In the genomic region with DNA sequence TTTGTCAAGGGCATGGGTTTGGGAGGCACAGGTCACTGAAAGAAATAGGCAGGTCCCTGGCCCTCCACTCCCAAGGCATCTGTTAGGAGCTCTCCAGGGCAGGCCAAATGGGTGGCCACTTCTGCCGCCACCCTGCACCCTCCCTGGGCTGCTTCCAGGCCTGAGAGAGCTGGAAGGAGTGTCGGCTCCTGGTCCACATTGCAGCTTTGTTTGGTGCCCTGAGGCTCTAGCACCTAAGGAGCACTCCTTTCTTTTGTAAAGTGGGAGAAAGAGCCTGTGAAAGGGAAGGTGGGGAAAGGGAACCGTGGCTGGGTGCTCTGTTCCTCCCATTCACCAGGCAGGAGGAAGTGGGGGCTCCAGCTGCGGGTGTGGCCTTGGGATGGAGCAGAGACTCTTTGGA, we compare ENCODE assay signal across 22 cellular contexts. TPM values are rescaled to one million over a fixed set of nuclear protein-coding genes. Genes with fewer than 3 reads are reported as not detected.
DNase-seq lines count a peak whose midpoint lies in the region; ATAC-seq, FAIRE-seq and TF ChIP-seq lines count a peak whose summit lies in the region.
"Had no signal": no experiment of that assay in that cellular context is flagged by ENCODE, and none has a peak within 500 bp of the region (broad histone marks: within the 10 kb centered on the region; RNA-seq: fewer than 3 reads in every experiment).

No MANE protein-coding gene starts in this region.

- CTCF ChIA-PET in H1 (lab: Charles Lee; ENCODE audit: partially characterized antibody) = interaction anchor here (0.7 to 2.7 kb wide), 10 partner anchors 11 to 480 kb away, joined by 3 to 17 read pairs (median 3); partner anchors contain the start of gene FGF4

- H3K4me1 ChIP-seq in GM23338 (ENCODE audit: insufficient read depth) (no peaks in the 10 kb centered on the region; the same call in 1 of the 2 replicates), H1 (replicated peaks in 1 of 4; ENCODE audit: control insufficient read depth in 3 of 4, insufficient read depth in 4 of 4, low read length in 3 of 4) (peaks cover 0 to 11% (median 2%) of the 10 kb centered on the region in 4 experiments; a peak in 2 of 7 replicates), neuronal stem cell (ENCODE audit: control insufficient read depth in 2 of 2, insufficient read depth in 1 of 2, low read depth in 1 of 2, low read length in 2 of 2) (peaks cover 0 to 4% of the 10 kb centered on the region in 2 donors), mucosa of descending colon (ENCODE audit: low read depth) (no peaks in the 10 kb centered on the region)
- H3K4me1 ChIP-seq: Caco-2, HAP-1 had no signal

- H3K27me3 ChIP-seq in GM23338 (ENCODE audit: insufficient read depth) = no peaks in the 10 kb centered on the region
- no peaks in the 10 kb centered on the region for H3K27me3 ChIP-seq in H1 (replicated peaks in 1 of 4; ENCODE audit: control insufficient read depth in 3 of 4, extremely low read depth in 1 of 4, insufficient read depth in 3 of 4, low read length in 3 of 4)
- H3K27me3 ChIP-seq in neuronal stem cell (ENCODE audit: control insufficient read depth in 3 of 3, insufficient read depth in 3 of 3, low read depth in 1 of 3, low read length in 3 of 3) = peaks cover 0 to 24% (median 2%) of the 10 kb centered on the region in 3 experiments

- H3K9me3 Mint-ChIP-seq in GM23338 = no peaks in the 10 kb centered on the region
- H3K9me3 Mint-ChIP-seq: CD8-positive, alpha-beta T cell; HFFc6 had no signal

- H3K23me2 ChIP-seq in H1 (ENCODE audit: low read depth, low read length) = no peaks in the 10 kb centered on the region

- H4K20me1 ChIP-seq in GM23338 (replicated peaks; ENCODE audit: insufficient read depth) (no peaks in the 10 kb centered on the region), H1 (replicated peaks in 1 of 2; ENCODE audit: control insufficient read depth in 1 of 2, insufficient read depth in 2 of 2, low read length in 2 of 2) (no peaks in the 10 kb centered on the region)

- H4K5ac ChIP-seq in H1 (ENCODE audit: insufficient read length, low read depth, low read length) = no peak overlapping the region

- no peaks in the 10 kb centered on the region for H3K36me3 ChIP-seq in GM23338 (ENCODE audit: insufficient read depth)
- no peaks in the 10 kb centered on the region for H3K36me3 ChIP-seq in H1 (ENCODE audit: control insufficient read depth in 2 of 4, insufficient read depth in 4 of 4, low read length in 3 of 4)
- H3K36me3 ChIP-seq in neuronal stem cell (replicated peaks in 1 of 2; ENCODE audit: control insufficient read depth in 2 of 2, insufficient read depth in 2 of 2, low read length in 2 of 2) = no peaks in the 10 kb centered on the region
- no peaks in the 10 kb centered on the region for H3K36me3 ChIP-seq in mucosa of descending colon (ENCODE audit: low read depth)
- H3K36me3 ChIP-seq: HAP-1 had no signal

- H3K79me2 ChIP-seq in GM23338 (replicated peaks; ENCODE audit: insufficient read depth) (no peaks in the 10 kb centered on the region), H1 (ENCODE audit: control insufficient read depth in 1 of 2, insufficient read depth in 2 of 2, low read length in 2 of 2) (no peaks in the 10 kb centered on the region)

- H3K79me1 ChIP-seq in H1 (ENCODE audit: low read depth, low read length) (no peaks in the 10 kb centered on the region), neuronal stem cell (ENCODE audit: low read depth, low read length) (peaks cover 2% of the 10 kb centered on the region)

- no peak overlapping the region for H4K91ac ChIP-seq in H1 (replicated peaks; ENCODE audit: insufficient read length, low read length)
- no peak overlapping the region for H4K91ac ChIP-seq in neuronal stem cell (ENCODE audit: low read depth, low read length, poor library complexity)

- TF ChIP-seq CTCF in GM23338 (conservative IDR thresholded peaks at IDR 0.05; ENCODE audit: low read depth in 2 of 2) (no peak), H1 (IDR thresholded peaks at IDR 0.05; ENCODE audit: control extremely low read depth in 1 of 3, insufficient read depth in 1 of 3, low read depth in 1 of 3, low read length in 3 of 3) (no peak), mucosa of descending colon (IDR thresholded peaks at IDR 0.05) (no peak)

- no peak for TF ChIP-seq RAD21 in H1 (IDR thresholded peaks at IDR 0.05 in 1 of 2, conservative IDR thresholded peaks at IDR 0.05 in 1 of 2; ENCODE audit: low read depth in 2 of 2, low read length in 2 of 2)

- H2BK12ac ChIP-seq in H1 (ENCODE audit: low read depth, low read length) (peak overlapping the region; percentile 1; the same call in 1 of the 2 replicates), neuronal stem cell (ENCODE audit: low read length) (no peak overlapping the region)

- H3K27me3 Mint-ChIP-seq in GM23338 (ENCODE audit: insufficient read depth, low read depth, poor library complexity) = peaks cover 4% of the 10 kb centered on the region

- H3K14ac ChIP-seq in H1 (ENCODE audit: insufficient read length) (no peak overlapping the region), neuronal stem cell (ENCODE audit: low read length) (no peak overlapping the region)

- no peak overlapping the region for H3K27ac Mint-ChIP-seq in GM23338
- H3K27ac Mint-ChIP-seq: CD4-positive, CD25-positive, alpha-beta regulatory T cell; CD8-positive, alpha-beta T cell; HFFc6 had no signal

- H2AFZ ChIP-seq in GM23338 = peak overlapping the region; percentile 72; the same call in 1 of the 2 replicates
- no peak overlapping the region for H2AFZ ChIP-seq in H1 (ENCODE audit: low read length)
- no peak overlapping the region for H2AFZ ChIP-seq in neuronal stem cell (ENCODE audit: low read length)

- no peak for TF ChIP-seq EP300 in H1 (IDR thresholded peaks at IDR 0.05; ENCODE audit: borderline replicate concordance in 1 of 2, low read depth in 2 of 2, low read length in 2 of 2)

- no peaks in the 10 kb centered on the region for H3F3A ChIP-seq in GM23338 (replicated peaks; ENCODE audit: low read depth)

- no peak overlapping the region; a peak in 1 of 7 replicates for H3K9ac ChIP-seq in H1 (replicated peaks in 1 of 4; ENCODE audit: extremely low read depth in 1 of 4, low read depth in 3 of 4, low read length in 3 of 4)
- no peak overlapping the region for H3K9ac ChIP-seq in neuronal stem cell (ENCODE audit: low read depth, low read length, poor library complexity)

- H2BK5ac ChIP-seq in H1 (ENCODE audit: low read depth, low read length) = no peak overlapping the region; the same call in 1 of the 2 replicates
- no peak overlapping the region for H2BK5ac ChIP-seq in neuronal stem cell (ENCODE audit: low read length)

- H4K8ac ChIP-seq in H1 (ENCODE audit: extremely low read depth, insufficient read depth, low read length) (no peak overlapping the region), neuronal stem cell (ENCODE audit: low read depth, low read length) (no peak overlapping the region)

- no peak overlapping the region for H3K4ac ChIP-seq in H1 (replicated peaks; ENCODE audit: insufficient read length, low read depth, low read length)
- peak overlapping the region; percentile 53 for H3K4ac ChIP-seq in neuronal stem cell (ENCODE audit: low read length)

- H3K4me1 Mint-ChIP-seq in GM23338 = peaks cover 3% of the 10 kb centered on the region
- H3K4me1 Mint-ChIP-seq: CD4-positive, CD25-positive, alpha-beta regulatory T cell had no signal

- H3K23ac ChIP-seq in H1 (ENCODE audit: insufficient read length) (no peak overlapping the region), neuronal stem cell (ENCODE audit: low read depth, low read length, poor library complexity) (peak overlapping the region; percentile 91)

- POLR2A ChIA-PET in H1 (lab: Charles Lee; ENCODE audit: partially characterized antibody) = interaction anchor here (1.1 to 1.5 kb wide), 2 partner anchors 12 to 78 kb away, joined by 3 to 5 read pairs; no protein-coding TSS in a partner anchor

- H3K9me3 ChIP-seq in H1 (ENCODE audit: insufficient read depth in 2 of 2, low read depth in 1 of 2, low read length in 1 of 2) (no peaks in the 10 kb centered on the region), neuronal stem cell (replicated peaks in 1 of 2; ENCODE audit: control insufficient read depth in 2 of 2, insufficient read depth in 1 of 2, low read depth in 1 of 2, low read length in 2 of 2) (no peaks in the 10 kb centered on the region), mucosa of descending colon (no peaks in the 10 kb centered on the region)
- H3K9me3 ChIP-seq: Caco-2, HAP-1 had no signal

- no peak overlapping the region for H2BK20ac ChIP-seq in H1 (ENCODE audit: low read length)

- WGBS in H1 (ENCODE audit: extremely low coverage in 1 of 2, insufficient coverage in 1 of 2, insufficient read length in 1 of 2, insufficient replicate concordance in 2 of 2, low coverage in 1 of 2, low lambda C conversion rate in 2 of 2, missing lambda C conversion rate in 1 of 2), 2 experiments = 70% methylated on average over 4 of the region's 4 CpGs; no CpG with 5 or more reads in 1 of the 2 experiments
- WGBS in neuronal stem cell (ENCODE audit: extremely low coverage in 2 of 2, insufficient read length in 2 of 2, insufficient replicate concordance in 1 of 2), 2 donors = no CpG with 5 or more reads among the region's 4 CpGs

- H2AK5ac ChIP-seq in H1 (ENCODE audit: low read depth, low read length) (no peak overlapping the region), neuronal stem cell (ENCODE audit: low read depth, low read length) (peak overlapping the region; percentile 53)

- no peak for DNase-seq in GM23338 (ENCODE audit: low spot score)
- DNase-seq in H1 (ENCODE audit: low read depth in 1 of 2, low spot score in 2 of 2) = no peak
- DNase-seq in neuronal stem cell (ENCODE audit: low spot score) = no peak
- no peak for DNase-seq in GM19239 (ENCODE audit: insufficient read length, low spot score)
- DNase-seq in mucosa of descending colon = no peak
- DNase-seq: C1 segment of cervical spinal cord; Caco-2; CD4-positive, CD25-positive, alpha-beta regulatory T cell; CD8-positive, alpha-beta T cell; DMS79; EL; GF-D8; HFFc6 had no signal

- H2BK15ac ChIP-seq in H1 (ENCODE audit: low read length) = no peak overlapping the region; the same call in 1 of the 2 replicates
- H2BK15ac ChIP-seq in neuronal stem cell (ENCODE audit: low read length) = peak overlapping the region; percentile 43

- intact Hi-C loops in mucosa of descending colon (cut with DNase I, micrococcal nuclease) = no loop called here

- FAIRE-seq in H1 (lab: Jason Lieb, UNC) = no peak
- FAIRE-seq in GM19239 (lab: Jason Lieb, UNC) = no peak
- FAIRE-seq: GM12891, GM18507 had no signal

- H3K56ac ChIP-seq in H1 (replicated peaks; ENCODE audit: insufficient read length, low read depth, low read length) = no peak overlapping the region

- H3K4me2 ChIP-seq in GM23338 (no peak overlapping the region), H1 (ENCODE audit: insufficient read depth in 1 of 2, low read depth in 2 of 2, low read length in 2 of 2) (no peak overlapping the region; a peak in 1 of 4 replicates), neuronal stem cell (ENCODE audit: insufficient read depth, low read length, poor library complexity, severe bottlenecking) (no peak overlapping the region)

- H3K4me3 ChIP-seq in GM23338 (no peak overlapping the region), H1 (ENCODE audit: extremely low read depth in 1 of 4, insufficient read depth in 2 of 4, low read depth in 3 of 4, low read length in 4 of 4) (no peak overlapping the region), neuronal stem cell (ENCODE audit: low read length in 2 of 2) (no peak overlapping the region), mucosa of descending colon (no peak overlapping the region)
- H3K4me3 ChIP-seq: HAP-1 had no signal

- H3K27ac ChIP-seq in GM23338 (ENCODE audit: low read depth) = no peak overlapping the region
- no peak overlapping the region for H3K27ac ChIP-seq in H1 (ENCODE audit: low read depth, low read length)
- H3K27ac ChIP-seq in neuronal stem cell (replicated peaks; ENCODE audit: low read length) = no peak overlapping the region

- no peak overlapping the region for H3K4me3 Mint-ChIP-seq in GM23338
- H3K4me3 Mint-ChIP-seq: CD4-positive, CD25-positive, alpha-beta regulatory T cell; CD8-positive, alpha-beta T cell; HFFc6 had no signal

- H2BK120ac ChIP-seq in H1 (replicated peaks; ENCODE audit: low read depth, low read length) = no peak overlapping the region
- no peak overlapping the region for H2BK120ac ChIP-seq in neuronal stem cell (ENCODE audit: low read depth, low read length)

- TF ChIP-seq POLR2A in H1 (IDR thresholded peaks at IDR 0.05; ENCODE audit: control extremely low read depth in 1 of 2, low read depth in 2 of 2, low read length in 2 of 2) = no peak

- peak; percentile 90 for ATAC-seq in GM23338
- no peak for ATAC-seq in mucosa of descending colon
- ATAC-seq in esophagus mucosa = no peak
- ATAC-seq: CD8-positive, alpha-beta T cell had no signal

- H3K18ac ChIP-seq in H1 (ENCODE audit: extremely low read depth, low read length) (no peak overlapping the region; the same call in 1 of the 2 replicates), neuronal stem cell (ENCODE audit: low read length) (no peak overlapping the region)

- H3K36me3 Mint-ChIP-seq in GM23338 (ENCODE audit: low read depth) = no peaks in the 10 kb centered on the region
- H3K36me3 Mint-ChIP-seq: CD4-positive, CD25-positive, alpha-beta regulatory T cell; CD8-positive, alpha-beta T cell had no signal

- no peaks in the 10 kb centered on the region for H3K9me2 ChIP-seq in GM23338 (ENCODE audit: insufficient read depth)

RNA-seq across cellular contexts. Expression of gene FGF4, which starts 12.3 kb away (rescaled TPM):
- total RNA-seq in GM23338 (2014; rRNA removed; shearing (Covaris generic)) = 9.2 and 13.1 TPM in 2 replicates
- polyA plus RNA-seq in GM23338 (2016; fragmentation: Nextera tagmentation; extraction: Ambion mirVana) (4.1 and 4.8 TPM in 2 replicates), H1 (2011; rRNA removed) (0.57 and 1.3 TPM in 2 replicates)
- 2.0 TPM in 2 replicates for total RNA-seq in H1 (2021; fragmentation: NEBNext Ultra II Directional; extraction: Animal tissue kit (Norgen Biotek cat#: 25700))
- 0.93 TPM for polyA plus RNA-seq in H1 (2011; cell fraction: cytosol; rRNA removed)
- polyA plus RNA-seq in H1 (2011; cell fraction: nucleus; rRNA removed) = 0.84 TPM
- polyA plus RNA-seq in H1 (2012, experiment 1 of 2) = 0.17 to 0.68 TPM (median 0.49 TPM) in 4 replicates
- polyA plus RNA-seq in H1 (2012, experiment 2 of 2) = 0.14 TPM
- polyA plus RNA-seq in H1 (2013, experiment 1 of 2) = 1.5 TPM
- 1.8 TPM for polyA plus RNA-seq in H1 (2013, experiment 2 of 2)
- polyA minus RNA-seq in H1 (2011; rRNA and poly(A)+ RNA removed) = 0.15 and 0.69 TPM in 2 replicates
- 2.5 TPM for polyA minus RNA-seq in H1 (2011; cell fraction: cytosol; rRNA and poly(A)+ RNA removed)
- polyA minus RNA-seq in H1 (2011; cell fraction: nucleus; rRNA and poly(A)+ RNA removed) = 2.4 TPM
- polyA plus RNA-seq in neuronal stem cell (2013, experiment 1 of 2) = 0.06 TPM
- polyA plus RNA-seq in neuronal stem cell (2013, experiment 2 of 2) = 0.06 TPM
- total RNA-seq in mucosa of descending colon (not detected), esophagus mucosa (not detected)
- total RNA-seq: A172; A673; Caco-2; CD4-positive, CD25-positive, alpha-beta regulatory T cell; CD8-positive, alpha-beta T cell; G401; HFFc6 had no signal
- polyA plus RNA-seq: BJ; CD4-positive, CD25-positive, alpha-beta regulatory T cell had no signal

RNA-seq across cellular contexts. Expression of gene FGF3, which starts 31.8 kb away (rescaled TPM):
- total RNA-seq in GM23338 (2014; rRNA removed; shearing (Covaris generic)) = 1.2 TPM in 1 of 2 replicates, not detected in the other
- polyA plus RNA-seq in GM23338 (2016; fragmentation: Nextera tagmentation; extraction: Ambion mirVana) (not detected in 2 replicates), H1 (2011; rRNA removed) (0.19 TPM in 1 of 2 replicates, not detected in the other)
- not detected in 2 replicates for total RNA-seq in H1 (2021; fragmentation: NEBNext Ultra II Directional; extraction: Animal tissue kit (Norgen Biotek cat#: 25700))
- polyA plus RNA-seq in H1 (2011; cell fraction: cytosol; rRNA removed) = not detected
- not detected for polyA plus RNA-seq in H1 (2011; cell fraction: nucleus; rRNA removed)
- not detected in 4 replicates for polyA plus RNA-seq in H1 (2012, experiment 1 of 2)
- not detected for polyA plus RNA-seq in H1 (2012, experiment 2 of 2)
- 0.12 TPM for polyA plus RNA-seq in H1 (2013, experiment 1 of 2)
- polyA plus RNA-seq in H1 (2013, experiment 2 of 2) = 0.06 TPM
- not detected in 2 replicates for polyA minus RNA-seq in H1 (2011; rRNA and poly(A)+ RNA removed)
- polyA minus RNA-seq in H1 (2011; cell fraction: cytosol; rRNA and poly(A)+ RNA removed) = not detected
- not detected for polyA minus RNA-seq in H1 (2011; cell fraction: nucleus; rRNA and poly(A)+ RNA removed)
- 0.13 TPM for polyA plus RNA-seq in neuronal stem cell (2013, experiment 1 of 2)
- 0.26 TPM for polyA plus RNA-seq in neuronal stem cell (2013, experiment 2 of 2)
- total RNA-seq in mucosa of descending colon (not detected), esophagus mucosa (not detected)
- total RNA-seq: A172; A673; Caco-2; CD4-positive, CD25-positive, alpha-beta regulatory T cell; CD8-positive, alpha-beta T cell; G401; H4; HFFc6 had no signal
- polyA plus RNA-seq: BJ; CD4-positive, CD25-positive, alpha-beta regulatory T cell had no signal
